ENCODE assay signal across 22 cellular contexts in the genomic region with DNA sequence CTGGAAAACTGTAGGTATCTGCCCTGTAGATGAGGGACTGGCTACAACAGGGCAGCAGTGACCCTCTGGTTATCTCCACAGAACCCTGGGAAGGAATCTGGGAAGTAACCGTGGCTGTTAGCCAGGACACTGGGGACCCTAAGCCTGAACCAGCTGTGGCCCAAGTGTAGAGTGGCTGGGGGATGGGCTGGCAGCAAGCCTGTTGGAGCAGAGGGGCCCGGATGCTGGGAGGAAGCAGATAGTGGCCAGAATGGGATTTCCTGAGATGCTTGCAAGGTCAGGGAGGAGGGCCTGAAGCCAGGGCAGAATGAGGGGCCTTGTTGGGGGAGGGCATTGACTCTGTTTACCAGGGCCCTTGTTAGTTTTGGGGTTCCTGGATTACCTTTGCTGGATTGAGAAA.
"Had no signal": no experiment of that assay in that cellular context is flagged by ENCODE, and none has a peak within 500 bp of the region (broad histone marks: within the 10 kb centered on the region; RNA-seq: fewer than 3 reads in every experiment).

No MANE protein-coding gene starts in this region.

- H3K27me3 ChIP-seq: foreskin keratinocyte, heart left ventricle, neutrophil, sigmoid colon, testis, tibial nerve, upper lobe of right lung, vagina had no signal

- H3K36me3 ChIP-seq: heart left ventricle, neutrophil, sigmoid colon, tibial nerve, upper lobe of right lung, vagina had no signal

- H3K4me1 ChIP-seq: foreskin keratinocyte, testis, tibial nerve, upper lobe of right lung, vagina had no signal

- H3K9me3 ChIP-seq: neutrophil, sigmoid colon, testis, tibial nerve, upper lobe of right lung, vagina had no signal

- DNase-seq: cerebellar nuclear complex; dorsolateral prefrontal cortex; effector memory CD4-positive, alpha-beta T cell; foreskin keratinocyte; heart left ventricle; left colon; mammary epithelial cell; naive thymus-derived CD8-positive, alpha-beta T cell; sigmoid colon; stimulated activated CD4-positive, alpha-beta T cell treated with anti-CD3 and anti-CD28 coated beads, Interleukin-2, amount 100 ng/mL, for 24 hours; stimulated activated CD4-positive, alpha-beta T cell treated with anti-CD3 and anti-CD28 coated beads, Interleukin-4, amount 100 ng/mL, for 4 hours; stimulated activated naive B cell treated with anti-CD40 and anti-IgM and Interleukin-4, amounts not matched to agents 10 μg/mL and 1 μg/mL and 100 μg/mL, for 72 hours; stimulated activated naive CD8-positive, alpha-beta T cell treated with anti-CD3 and anti-CD28 coated beads, Interleukin-15, amount 100 ng/mL, for 72 hours; testis; upper lobe of right lung had no signal

- H3K4me3 ChIP-seq: dorsolateral prefrontal cortex, heart left ventricle, sigmoid colon, skin epidermis, testis, tibial nerve, upper lobe of right lung, vagina had no signal

- H3K27ac ChIP-seq: dorsolateral prefrontal cortex, foreskin keratinocyte, heart left ventricle, neutrophil, sigmoid colon, skin epidermis, testis, tibial nerve, upper lobe of right lung, vagina had no signal

- FAIRE-seq: colon, endometrium, keratinocyte had no signal

- ATAC-seq: foreskin keratinocyte; heart left ventricle; left colon; naive thymus-derived CD8-positive, alpha-beta T cell; stimulated activated naive B cell treated with anti-CD40 and anti-IgM and Interleukin-4, amounts not matched to agents 10 μg/mL and 1 μg/mL and 100 μg/mL, for 72 hours; stimulated activated naive CD8-positive, alpha-beta T cell treated with anti-CD3 and anti-CD28 coated beads, Interleukin-15, amount 100 ng/mL, for 72 hours; upper lobe of right lung had no signal
